21 cellular contexts compared by ENCODE assay signal in genomic region chr1:243390315-243390875, GRCh38.
DNase-seq lines count a peak whose midpoint lies in the region; ATAC-seq, FAIRE-seq and TF ChIP-seq lines count a peak whose summit lies in the region.
"Had no signal": no experiment of that assay in that cellular context is flagged by ENCODE, and none has a peak within 500 bp of the region (broad histone marks: within the 10 kb centered on the region; RNA-seq: fewer than 3 reads in every experiment).

No MANE protein-coding gene starts in this region.

- 68 to 80% methylated on average over 8 of the region's 8 CpGs for WGBS in upper lobe of left lung, 2 donors

- H3K36me3 ChIP-seq in upper lobe of left lung, result peaks cover 0 to 7% (median 0%) of the 10 kb centered on the region in 4 donors
- H3K36me3 ChIP-seq: thyroid gland had no signal

- no peaks in the 10 kb centered on the region for H3K4me1 ChIP-seq in upper lobe of left lung
- H3K4me1 ChIP-seq: foreskin keratinocyte, thyroid gland had no signal

- no peak for FAIRE-seq in GM19239 (lab: Jason Lieb, UNC)
- FAIRE-seq: keratinocyte had no signal

- in situ Hi-C loops in GM13977 (cut with MboI; ENCODE audit: low pct_unique_long_range_greater_than_20kb, low sequenced_read_pairs, unreplicated experiment), result no loop called here

- peak overlapping the region; percentile 78 for H3K27ac Mint-ChIP-seq in WTC11

- no peaks in the 10 kb centered on the region for H3K9me3 Mint-ChIP-seq in WTC11

- TF ChIP-seq EP300 in upper lobe of left lung (IDR thresholded peaks at IDR 0.05), result no peak

- peaks cover 39% of the 10 kb centered on the region for H3K4me1 Mint-ChIP-seq in WTC11

- H3K9me3 ChIP-seq in upper lobe of left lung, result no peaks in the 10 kb centered on the region
- H3K9me3 ChIP-seq: thyroid gland had no signal

- H3K4me3 ChIP-seq in upper lobe of left lung, result no peak overlapping the region
- H3K4me3 ChIP-seq: thyroid gland had no signal

- H3K27ac ChIP-seq in upper lobe of left lung, result no peak overlapping the region
- H3K27ac ChIP-seq: foreskin keratinocyte, thyroid gland had no signal

- POLR2A ChIA-PET in WTC11 (lab: Charles Lee), result no interaction called here

- no peak overlapping the region for H3K4me3 Mint-ChIP-seq in WTC11

- peak; percentile 13 for DNase-seq in stimulated activated CD4-positive, alpha-beta T cell treated with anti-CD3 and anti-CD28 coated beads, Interleukin-15, amount 100 ng/mL, for 24 hours
- DNase-seq in stimulated activated CD4-positive, alpha-beta T cell treated with anti-CD3 and anti-CD28 coated beads, Interleukin-4, amount 100 ng/mL, for 4 hours, result no peak
- DNase-seq in WTC11 (ENCODE audit: low spot score) (no peak), iris pigment epithelial cell (ENCODE audit: low read depth) (peak; percentile 1), GM13977 (ENCODE audit: low spot score) (no peak), upper lobe of left lung (no peak), GM19239 (ENCODE audit: insufficient read length, low spot score) (no peak)
- DNase-seq: foreskin keratinocyte; HCEC 1CT; KG1; mammary epithelial cell; MV-4-11; NCI-H187; NCI-H2227 treated with DMSO at 0.1 percent for 48 hours; NCI-H748 treated with DMSO at 0.1 percent for 48 hours; OCI-M1; right cardiac atrium; SHP77; stimulated activated naive CD4-positive, alpha-beta T cell; thyroid gland had no signal

- ATAC-seq in WTC11 (peak; percentile 29), upper lobe of left lung (ENCODE audit: low FRiP score in 2 of 2) (no peak)
- ATAC-seq: foreskin keratinocyte, right cardiac atrium had no signal

- TF ChIP-seq CTCF in WTC11 (IDR thresholded peaks at IDR 0.05), result no peak
- no peak for TF ChIP-seq CTCF in GM13977 (IDR thresholded peaks at IDR 0.05; ENCODE audit: extremely low read depth, insufficient read depth, missing control alignments)
- TF ChIP-seq CTCF in upper lobe of left lung (IDR thresholded peaks at IDR 0.05), result no peak

- CTCF ChIA-PET in WTC11 (lab: Charles Lee), result interaction anchor here (1.4 kb wide), 1 partner anchor 19 kb away, joined by 5 read pairs; no protein-coding TSS in a partner anchor

- no peak for TF ChIP-seq POLR2A in upper lobe of left lung (IDR thresholded peaks at IDR 0.05)

- H3K36me3 Mint-ChIP-seq in WTC11, result no peaks in the 10 kb centered on the region

- no peaks in the 10 kb centered on the region for H3K27me3 Mint-ChIP-seq in WTC11 (ENCODE audit: low read depth)

- no peaks in the 10 kb centered on the region for H3K27me3 ChIP-seq in upper lobe of left lung
- H3K27me3 ChIP-seq: foreskin keratinocyte, thyroid gland had no signal

TF ChIP-seq in WTC11, 78 proteins besides CTCF, POLR2A, EP300 and RAD21:
- TF ChIP-seq MAX (CRISPR knock-in tag; IDR thresholded peaks at IDR 0.05) (no peak), ZNF671 (CRISPR knock-in tag; IDR thresholded peaks at IDR 0.05) (no peak), ATF3 (CRISPR knock-in tag; conservative IDR thresholded peaks at IDR 0.05) (no peak), MYBL2 (CRISPR knock-in tag; IDR thresholded peaks at IDR 0.05) (no peak), ETV6 (CRISPR knock-in tag; IDR thresholded peaks at IDR 0.05) (no peak), E2F5 (CRISPR knock-in tag; IDR thresholded peaks at IDR 0.05) (no peak), ESRRA (CRISPR knock-in tag; IDR thresholded peaks at IDR 0.05; ENCODE audit: borderline replicate concordance) (no peak), ZNF232 (CRISPR knock-in tag; IDR thresholded peaks at IDR 0.05) (no peak), FOXK1 (CRISPR knock-in tag; IDR thresholded peaks at IDR 0.05) (no peak), TCF7 (CRISPR knock-in tag; IDR thresholded peaks at IDR 0.05; ENCODE audit: low read depth) (no peak), JUN (CRISPR knock-in tag; IDR thresholded peaks at IDR 0.05) (no peak), ZBTB21 (CRISPR knock-in tag; IDR thresholded peaks at IDR 0.05; ENCODE audit: borderline replicate concordance) (no peak), SMAD4 (CRISPR knock-in tag; IDR thresholded peaks at IDR 0.05) (no peak)
- TF ChIP-seq, protein P1, sequence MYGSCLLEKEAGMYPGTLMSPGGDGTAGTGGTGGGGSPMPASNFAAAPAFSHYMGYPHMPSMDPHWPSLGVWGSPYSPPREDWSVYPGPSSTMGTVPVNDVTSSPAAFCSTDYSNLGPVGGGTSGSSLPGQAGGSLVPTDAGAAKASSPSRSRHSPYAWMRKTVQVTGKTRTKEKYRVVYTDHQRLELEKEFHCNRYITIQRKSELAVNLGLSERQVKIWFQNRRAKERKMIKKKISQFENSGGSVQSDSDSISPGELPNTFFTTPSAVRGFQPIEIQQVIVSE (CRISPR knock-in tag; IDR thresholded peaks at IDR 0.05; ENCODE audit: borderline replicate concordance), result no peak
- TF ChIP-seq, protein P2, sequence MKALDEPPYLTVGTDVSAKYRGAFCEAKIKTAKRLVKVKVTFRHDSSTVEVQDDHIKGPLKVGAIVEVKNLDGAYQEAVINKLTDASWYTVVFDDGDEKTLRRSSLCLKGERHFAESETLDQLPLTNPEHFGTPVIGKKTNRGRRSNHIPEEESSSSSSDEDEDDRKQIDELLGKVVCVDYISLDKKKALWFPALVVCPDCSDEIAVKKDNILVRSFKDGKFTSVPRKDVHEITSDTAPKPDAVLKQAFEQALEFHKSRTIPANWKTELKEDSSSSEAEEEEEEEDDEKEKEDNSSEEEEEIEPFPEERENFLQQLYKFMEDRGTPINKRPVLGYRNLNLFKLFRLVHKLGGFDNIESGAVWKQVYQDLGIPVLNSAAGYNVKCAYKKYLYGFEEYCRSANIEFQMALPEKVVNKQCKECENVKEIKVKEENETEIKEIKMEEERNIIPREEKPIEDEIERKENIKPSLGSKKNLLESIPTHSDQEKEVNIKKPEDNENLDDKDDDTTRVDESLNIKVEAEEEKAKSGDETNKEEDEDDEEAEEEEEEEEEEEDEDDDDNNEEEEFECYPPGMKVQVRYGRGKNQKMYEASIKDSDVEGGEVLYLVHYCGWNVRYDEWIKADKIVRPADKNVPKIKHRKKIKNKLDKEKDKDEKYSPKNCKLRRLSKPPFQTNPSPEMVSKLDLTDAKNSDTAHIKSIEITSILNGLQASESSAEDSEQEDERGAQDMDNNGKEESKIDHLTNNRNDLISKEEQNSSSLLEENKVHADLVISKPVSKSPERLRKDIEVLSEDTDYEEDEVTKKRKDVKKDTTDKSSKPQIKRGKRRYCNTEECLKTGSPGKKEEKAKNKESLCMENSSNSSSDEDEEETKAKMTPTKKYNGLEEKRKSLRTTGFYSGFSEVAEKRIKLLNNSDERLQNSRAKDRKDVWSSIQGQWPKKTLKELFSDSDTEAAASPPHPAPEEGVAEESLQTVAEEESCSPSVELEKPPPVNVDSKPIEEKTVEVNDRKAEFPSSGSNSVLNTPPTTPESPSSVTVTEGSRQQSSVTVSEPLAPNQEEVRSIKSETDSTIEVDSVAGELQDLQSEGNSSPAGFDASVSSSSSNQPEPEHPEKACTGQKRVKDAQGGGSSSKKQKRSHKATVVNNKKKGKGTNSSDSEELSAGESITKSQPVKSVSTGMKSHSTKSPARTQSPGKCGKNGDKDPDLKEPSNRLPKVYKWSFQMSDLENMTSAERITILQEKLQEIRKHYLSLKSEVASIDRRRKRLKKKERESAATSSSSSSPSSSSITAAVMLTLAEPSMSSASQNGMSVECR (CRISPR knock-in tag; IDR thresholded peaks at IDR 0.05; ENCODE audit: borderline replicate concordance), result no peak
TF ChIP-seq in WTC11: peak in this region for 0.

Comparison
In these comparisons a context has a peak if more than half of its experiments do, and no peak if none do; other contexts are left out.
1. DNase-seq: peak in stimulated activated CD4-positive, alpha-beta T cell treated with anti-CD3 and anti-CD28 coated beads, Interleukin-15, amount 100 ng/mL, for 24 hours (single experiment) and iris pigment epithelial cell (single experiment); none in stimulated activated CD4-positive, alpha-beta T cell treated with anti-CD3 and anti-CD28 coated beads, Interleukin-4, amount 100 ng/mL, for 4 hours (0 of 2), WTC11 (single experiment), GM13977 (single experiment), upper lobe of left lung (0 of 2) and GM19239 (single experiment).